Comparison of ENCODE assay signal across 10 cellular contexts in the genomic region with DNA sequence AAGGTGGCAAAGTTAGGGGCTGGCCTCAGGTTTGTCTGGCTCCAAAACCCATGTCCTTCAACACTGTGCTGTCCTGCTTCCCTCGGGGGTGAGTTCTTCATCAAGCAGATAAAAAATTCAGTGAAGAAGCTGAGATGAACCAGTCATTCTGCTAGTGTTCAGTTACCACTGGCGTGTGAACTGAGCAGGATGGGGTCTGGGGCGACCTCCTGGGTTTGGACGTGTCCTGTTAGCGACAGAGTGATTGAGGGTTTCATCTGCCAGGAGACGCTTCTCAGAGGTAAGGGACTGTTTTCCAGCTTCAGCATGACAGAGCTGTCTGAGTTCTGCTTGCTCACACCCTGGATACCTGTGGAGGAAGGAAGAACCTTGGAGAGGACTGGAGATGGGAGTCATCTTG. TPM values are rescaled to one million over a fixed set of nuclear protein-coding genes. Genes with fewer than 3 reads are reported as not detected.
A peak's percentile ranks its signal among the peaks of the same experiment; 100 is the strongest.
DNase-seq lines count a peak whose midpoint lies in the region; ATAC-seq and TF ChIP-seq lines count a peak whose summit lies in the region.
"Had no signal": no experiment of that assay in that cellular context is flagged by ENCODE, and none has a peak within 500 bp of the region (broad histone marks: within the 10 kb centered on the region; RNA-seq: fewer than 3 reads in every experiment).

No MANE protein-coding gene starts in this region.

- H3K27ac ChIP-seq in 22Rv1 (0 out of 2 replicates have a peak overlapping the region, but pooled peaks have one; percentile 25), muscle layer of colon (ENCODE audit: low read depth, low read length) (peak overlapping the region; percentile 17), upper lobe of left lung (peak overlapping the region in 2 of 4 donors; percentile 68 to 80)
- H3K27ac ChIP-seq: SJCRH30 had no signal

- H3K36me3 ChIP-seq in muscle layer of colon (ENCODE audit: insufficient read depth, low read length) = peaks cover 40% of the 10 kb centered on the region
- peaks cover 5 to 55% (median 29%) of the 10 kb centered on the region in 4 donors for H3K36me3 ChIP-seq in upper lobe of left lung

- H3K4me1 ChIP-seq in muscle layer of colon (ENCODE audit: insufficient read depth, low read length) (peaks cover 58% of the 10 kb centered on the region), upper lobe of left lung (peaks cover 32 to 48% (median 40%) of the 10 kb centered on the region in 4 donors)

- H3K4me1 Mint-ChIP-seq in Calu3 (ENCODE audit: low read depth, unreplicated experiment) = no peaks in the 10 kb centered on the region
- H3K4me1 Mint-ChIP-seq in brain = peaks cover 34% of the 10 kb centered on the region

- H3K27me3 Mint-ChIP-seq in Calu3 (ENCODE audit: unreplicated experiment) (no peaks in the 10 kb centered on the region), brain (no peaks in the 10 kb centered on the region)

- TF ChIP-seq EP300 in upper lobe of left lung (IDR thresholded peaks at IDR 0.05) = no peak

- no peaks in the 10 kb centered on the region for H3K9me3 Mint-ChIP-seq in Calu3 (ENCODE audit: low read depth, unreplicated experiment)
- no peaks in the 10 kb centered on the region for H3K9me3 Mint-ChIP-seq in brain

- no peak for ATAC-seq in upper lobe of left lung (ENCODE audit: low FRiP score in 2 of 2)
- ATAC-seq in HG03280 (IDR thresholded peaks at IDR 0.05; ENCODE audit: unreplicated experiment) = no peak
- no peak for ATAC-seq in HG02642 (IDR thresholded peaks at IDR 0.05; ENCODE audit: poor library complexity, unreplicated experiment)

- no peak overlapping the region for H3K4me3 Mint-ChIP-seq in Calu3 (ENCODE audit: low read depth, unreplicated experiment)
- H3K4me3 Mint-ChIP-seq in brain = no peak overlapping the region

- H3K9ac ChIP-seq in muscle layer of colon (ENCODE audit: low read length) = no peak overlapping the region

- no TSS peak for BruUV-seq in Calu3 (replicated peaks; lab: Mats Ljungman, UMichigan)

- H3K36me3 Mint-ChIP-seq in Calu3 (ENCODE audit: insufficient read depth, unreplicated experiment) (peaks cover 49% of the 10 kb centered on the region), brain (peaks cover 37% of the 10 kb centered on the region)

- no peak for DNase-seq in Calu3
- DNase-seq in upper lobe of left lung = no peak
- no peak for DNase-seq in SKM-1 treated with dmso at 0.1 percent for 144 hours (lab: John Stamatoyannopoulos, UW; ENCODE audit: unreplicated experiment)
- DNase-seq: NCI-H446 had no signal

- TF ChIP-seq POLR2A in upper lobe of left lung (IDR thresholded peaks at IDR 0.05) = no peak

- H3K27me3 ChIP-seq in muscle layer of colon (ENCODE audit: control insufficient read depth in 1 of 2, insufficient read depth in 2 of 2, low read length in 2 of 2) (no peaks in the 10 kb centered on the region), upper lobe of left lung (no peaks in the 10 kb centered on the region)
- H3K27me3 ChIP-seq: SJCRH30 had no signal

- intact Hi-C loops in Calu3 (cut with micrococcal nuclease; ENCODE audit: unreplicated experiment) = no loop called here

- WGBS in upper lobe of left lung, 2 donors = 87 to 92% methylated on average over 6 of the region's 6 CpGs

- CTCF ChIA-PET in Calu3 (lab: Charles Lee) = interaction anchor here (1.7 kb wide), 1 partner anchor 98 kb away, joined by 9 read pairs; no protein-coding TSS in a partner anchor

- TF ChIP-seq CTCF in 22Rv1 (IDR thresholded peaks at IDR 0.05) = no peak
- no peak for TF ChIP-seq CTCF in Calu3 (IDR thresholded peaks at IDR 0.05; ENCODE audit: unreplicated experiment)
- TF ChIP-seq CTCF in brain (conservative IDR thresholded peaks at IDR 0.05) = no peak
- no peak for TF ChIP-seq CTCF in upper lobe of left lung (IDR thresholded peaks at IDR 0.05)

- H3K9me3 ChIP-seq in muscle layer of colon (ENCODE audit: low read length) (no peaks in the 10 kb centered on the region), upper lobe of left lung (no peaks in the 10 kb centered on the region)
- H3K9me3 ChIP-seq: SJCRH30 had no signal

- H3K4me3 ChIP-seq in muscle layer of colon (ENCODE audit: low read depth in 1 of 2, low read length in 2 of 2) (no peak overlapping the region), upper lobe of left lung (no peak overlapping the region)
- H3K4me3 ChIP-seq: SJCRH30 had no signal

- H3K27ac Mint-ChIP-seq in Calu3 (ENCODE audit: unreplicated experiment) (peak overlapping the region; percentile 38), brain (peak overlapping the region in 4 of 5 experiments; percentile 89 to 93 (median 91))

RNA-seq across cellular contexts. Expression of gene CEP68, which starts 14.6 kb away (rescaled TPM):
- total RNA-seq in Calu3 (2022) (9.6 and 10.0 TPM in 2 replicates), upper lobe of left lung (10 to 100 TPM in 5 of 6 donors, 1 to 10 TPM in 1; 9.4 to 24.1 (median 13.3) TPM)
- 15.2 TPM for polyA plus RNA-seq in brain (ENCODE audit: insufficient read depth, low read depth, low replicate concordance)

RNA-seq across cellular contexts. Expression of gene RAB1A, which starts 59.0 kb away (rescaled TPM):
- total RNA-seq in Calu3 (2022) = 141 and 148 TPM in 2 replicates
- polyA plus RNA-seq in brain (ENCODE audit: insufficient read depth, low read depth, low replicate concordance) = 64.4 TPM
- 100 to 1,000 TPM in 3 of 6 donors, 10 to 100 TPM in 3; 32.5 to 131 (median 109) TPM for total RNA-seq in upper lobe of left lung
